8 cellular contexts compared by ENCODE assay signal in genomic region chr11:128552783-128553661, GRCh38. TPM values are rescaled to one million over a fixed set of nuclear protein-coding genes. Genes with fewer than 3 reads are reported as not detected.
DNase-seq lines count a peak whose midpoint lies in the region; ATAC-seq, FAIRE-seq and TF ChIP-seq lines count a peak whose summit lies in the region.

No MANE protein-coding gene starts in this region.

- no peak for TF ChIP-seq EP300 in transverse colon (IDR thresholded peaks at IDR 0.05; ENCODE audit: low read depth)

- CTCF ChIA-PET in activated CD8-positive, alpha-beta T cell treated with anti-CD3 and anti-CD28 coated beads, Interleukin-2, amount 10 ng/mL, durations not matched to agents 7 days and 5 days (lab: Charles Lee) = interaction anchor here (0.8 to 5.0 kb wide), 10 partner anchors 17 to 263 kb away, joined by 3 to 29 read pairs (median 6); no protein-coding TSS in a partner anchor

- H3K4me3 Mint-ChIP-seq in activated CD8-positive, alpha-beta T cell treated with anti-CD3 and anti-CD28 coated beads, Interleukin-2, amount 10 ng/mL, durations not matched to agents 7 days and 5 days = no peak overlapping the region

- ATAC-seq in HG03196 (IDR thresholded peaks at IDR 0.05; ENCODE audit: unreplicated experiment) (peak; percentile 55), left lobe of liver (no peak)
- no peak for ATAC-seq in activated CD8-positive, alpha-beta T cell treated with anti-CD3 and anti-CD28 coated beads, Interleukin-2, amount 10 ng/mL, durations not matched to agents 7 days and 5 days

- 58 to 66% methylated on average over 13 to 14 of the region's 14 CpGs for WGBS in transverse colon (ENCODE audit: low coverage in 1 of 2), 2 donors

- H3K4me1 ChIP-seq in left ventricle myocardium inferior (peaks cover 67% of the 10 kb centered on the region), transverse colon (peaks cover 6 to 39% (median 16%) of the 10 kb centered on the region in 4 donors)

- H3K4me3 ChIP-seq in left ventricle myocardium inferior (peak overlapping the region; percentile 7), transverse colon (no peak overlapping the region)

- peak overlapping the region; percentile 95 for H3K27ac ChIP-seq in left ventricle myocardium inferior (replicated peaks)
- H3K27ac ChIP-seq in transverse colon = peak overlapping the region; percentile 15 to 77 (median 34)

- intact Hi-C loops in left ventricle myocardium inferior (cut with micrococcal nuclease) (loop anchor here (10.0 kb wide), 1 partner anchor 258 kb away; no protein-coding TSS in a partner anchor), transverse colon (cut with DNase I; ENCODE audit: low total_unique reads) (no loop called here)

- TF ChIP-seq CTCF in left ventricle myocardium inferior (IDR thresholded peaks at IDR 0.05; ENCODE audit: borderline replicate concordance) (no peak), transverse colon (IDR thresholded peaks at IDR 0.05) (no peak)

- H3K9me3 Mint-ChIP-seq in activated CD8-positive, alpha-beta T cell treated with anti-CD3 and anti-CD28 coated beads, Interleukin-2, amount 10 ng/mL, durations not matched to agents 7 days and 5 days (ENCODE audit: insufficient read depth) = no peaks in the 10 kb centered on the region

- H3K27me3 Mint-ChIP-seq in activated CD8-positive, alpha-beta T cell treated with anti-CD3 and anti-CD28 coated beads, Interleukin-2, amount 10 ng/mL, durations not matched to agents 7 days and 5 days (ENCODE audit: low read depth) = no peaks in the 10 kb centered on the region

- no peaks in the 10 kb centered on the region for H3K27me3 ChIP-seq in left ventricle myocardium inferior (ENCODE audit: low read depth)
- H3K27me3 ChIP-seq in transverse colon = no peaks in the 10 kb centered on the region

- no peaks in the 10 kb centered on the region for H3K9me3 ChIP-seq in left ventricle myocardium inferior (replicated peaks)
- H3K9me3 ChIP-seq in transverse colon = no peaks in the 10 kb centered on the region

- in situ Hi-C loops in transverse colon (cut with MboI; ENCODE audit: low pct_ligation_motif_present in 1 of 4, low pct_unique_long_range_greater_than_20kb in 1 of 4, low sequenced_read_pairs in 3 of 4) = no loop called here

- H3K27ac Mint-ChIP-seq in activated CD8-positive, alpha-beta T cell treated with anti-CD3 and anti-CD28 coated beads, Interleukin-2, amount 10 ng/mL, durations not matched to agents 7 days and 5 days = peak overlapping the region; percentile 62

- peaks cover 59% of the 10 kb centered on the region for H3K4me1 Mint-ChIP-seq in activated CD8-positive, alpha-beta T cell treated with anti-CD3 and anti-CD28 coated beads, Interleukin-2, amount 10 ng/mL, durations not matched to agents 7 days and 5 days (ENCODE audit: low read depth)

- H3K36me3 Mint-ChIP-seq in activated CD8-positive, alpha-beta T cell treated with anti-CD3 and anti-CD28 coated beads, Interleukin-2, amount 10 ng/mL, durations not matched to agents 7 days and 5 days (ENCODE audit: low read depth) = no peaks in the 10 kb centered on the region

- TF ChIP-seq POLR2A in transverse colon (IDR thresholded peaks at IDR 0.05) = no peak

- DNase-seq in CD1c-positive myeloid dendritic cell (ENCODE audit: extremely low spot score) (peak; percentile 87), GM19239 (ENCODE audit: insufficient read length, low spot score) (peak; percentile 76), left ventricle myocardium inferior (no peak), transverse colon (peak; percentile 37), left lobe of liver (ENCODE audit: low spot score) (no peak), NCI-H510A (lab: John Stamatoyannopoulos, UW) (no peak)
- no peak for DNase-seq in activated CD8-positive, alpha-beta T cell treated with anti-CD3 and anti-CD28 coated beads, Interleukin-2, amount 10 ng/mL, durations not matched to agents 7 days and 5 days

- POLR2A ChIA-PET in activated CD8-positive, alpha-beta T cell treated with anti-CD3 and anti-CD28 coated beads, Interleukin-2, amount 10 ng/mL, durations not matched to agents 7 days and 5 days (lab: Charles Lee) = interaction anchor here (0.8 to 3.1 kb wide), 11 partner anchors 9 to 76 kb away, joined by 3 to 21 read pairs (median 4); no protein-coding TSS in a partner anchor

- no peak for FAIRE-seq in GM19239 (lab: Jason Lieb, UNC)

- H3K36me3 ChIP-seq in left ventricle myocardium inferior (no peaks in the 10 kb centered on the region), transverse colon (no peaks in the 10 kb centered on the region)

RNA-seq across cellular contexts. Expression of gene ETS1, which starts 34.3 kb away (rescaled TPM):
- total RNA-seq in activated CD8-positive, alpha-beta T cell treated with anti-CD3 and anti-CD28 coated beads, Interleukin-2, amount 10 ng/mL, durations not matched to agents 7 days and 5 days = 100 to 1,000 TPM; 456 to 467 TPM
- total RNA-seq in left ventricle myocardium inferior = 45.3 TPM
- 10 to 100 TPM; 23.6 to 56.7 (median 29.2) TPM for total RNA-seq in transverse colon
- total RNA-seq in left lobe of liver = 20.2 TPM

Comparison
In these comparisons a context has a peak if more than half of its experiments do, and no peak if none do; other contexts are left out.
1. DNase-seq: peak in CD1c-positive myeloid dendritic cell (single experiment), GM19239 (single experiment) and transverse colon (single experiment); none in activated CD8-positive, alpha-beta T cell treated with anti-CD3 and anti-CD28 coated beads, Interleukin-2, amount 10 ng/mL, durations not matched to agents 7 days and 5 days (single experiment), left ventricle myocardium inferior (single experiment), left lobe of liver (single experiment) and NCI-H510A (single experiment).